In genomic region chr3:65761431-65761830, GRCh38 we compare ENCODE assay signal across 28 cellular contexts.
DNase-seq lines count a peak whose midpoint lies in the region; ATAC-seq lines count a peak whose summit lies in the region.
"Had no signal": no experiment of that assay in that cellular context is flagged by ENCODE, and none has a peak within 500 bp of the region (broad histone marks: within the 10 kb centered on the region; RNA-seq: fewer than 3 reads in every experiment).

No MANE protein-coding gene starts in this region.

- H3K27ac ChIP-seq in caudate nucleus (ENCODE audit: low read depth, low read length): peak overlapping the region; percentile 90
- H3K27ac ChIP-seq: colonic mucosa, foreskin keratinocyte, heart right ventricle, HL-60, SJCRH30, tibial nerve had no signal

- DNase-seq in NCI-H2171 treated with DMSO at 0.1 percent for 48 hours (lab: John Stamatoyannopoulos, UW) (peak; percentile 8), NCI-H2171 (lab: John Stamatoyannopoulos, UW) (no peak), caudate nucleus (lab: John Stamatoyannopoulos, UW) (peak in 8 of 61 donors; percentile 2 to 24 (median 14)), left kidney (ENCODE audit: low read depth, low spot score) (peak; percentile 64), superior temporal gyrus (ENCODE audit: extremely low spot score) (peak; percentile 83), RPMI8226 (no peak), A172 (ENCODE audit: low spot score) (no peak)
- DNase-seq: 8988T; activated CD4-positive, alpha-beta memory T cell treated with anti-CD3 and anti-CD28 coated beads for 36 hours; activated CD8-positive, alpha-beta memory T cell treated with anti-CD3 and anti-CD28 coated beads, Interleukin-2, amount 50 U/mL, for 4 hours; activated naive CD4-positive, alpha-beta T cell treated with anti-CD3 and anti-CD28 coated beads, Interleukin-2, amount 10 ng/mL, durations not matched to agents 7 days and 5 days; CD4-positive, alpha-beta T cell; colonic mucosa; effector memory CD4-positive, alpha-beta T cell; foreskin keratinocyte; heart right ventricle; left colon; NCI-H1092; NCI-H1930; NCI-H510A; occipital lobe; SJCRH30 had no signal

- no peak for ATAC-seq in GM18858 (IDR thresholded peaks at IDR 0.05; ENCODE audit: unreplicated experiment)
- ATAC-seq: activated CD4-positive, CD25-positive, alpha-beta regulatory T cell treated with anti-CD3 and anti-CD28 coated beads, Interleukin-2, amount 50 U/mL, for 24 hours; foreskin keratinocyte; heart right ventricle; HepG2; left colon; Panc1 had no signal

Comparison
In these comparisons a context has a peak if more than half of its experiments do, and no peak if none do; other contexts are left out.
1. DNase-seq: peak in NCI-H2171 treated with DMSO at 0.1 percent for 48 hours (single experiment), left kidney (single experiment) and superior temporal gyrus (single experiment); none in NCI-H2171 (single experiment), RPMI8226 (single experiment) and A172 (single experiment).